In the genomic region with DNA sequence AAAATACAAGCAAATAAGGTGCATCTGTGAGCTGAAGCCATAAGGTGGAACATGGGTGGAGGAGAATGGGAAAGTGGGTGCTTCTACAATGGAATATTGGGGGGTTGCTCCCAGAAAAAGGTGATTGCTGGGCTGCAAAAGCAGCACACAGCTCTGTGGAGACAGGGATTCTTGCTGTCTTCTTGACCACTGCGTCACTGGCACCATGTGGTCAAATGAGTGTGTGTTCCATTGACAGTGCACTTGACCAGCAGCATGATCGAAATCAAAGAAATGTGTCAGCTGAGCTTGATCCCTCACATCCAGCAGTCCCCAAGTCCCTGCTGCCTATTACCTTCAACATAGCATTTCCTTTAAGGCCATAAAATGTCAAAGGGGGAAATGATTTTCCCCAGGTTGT, we compare ENCODE assay signal across 28 cellular contexts. TPM values are rescaled to one million over a fixed set of nuclear protein-coding genes. Genes with fewer than 3 reads are reported as not detected.
"Had no signal": no experiment of that assay in that cellular context is flagged by ENCODE, and none has a peak within 500 bp of the region (broad histone marks: within the 10 kb centered on the region; RNA-seq: fewer than 3 reads in every experiment).

No MANE protein-coding gene starts in this region.

- ATAC-seq: effector memory CD8-positive, alpha-beta T cell; esophagus mucosa; gastrocnemius medialis; heart left ventricle; left cardiac atrium; left lung; left ventricle myocardium superior; lower lobe of right lung; mucosa of descending colon had no signal

- H3K27ac ChIP-seq: dorsolateral prefrontal cortex, epithelial cell of prostate, esophagus squamous epithelium, gastrocnemius medialis, heart left ventricle, hepatocyte, left lung, lower lobe of right lung had no signal

- H3K27ac Mint-ChIP-seq: effector memory CD8-positive, alpha-beta T cell; endodermal cell; immature natural killer cell; mesothelial cell of epicardium; naive B cell had no signal

- H3K36me3 ChIP-seq: esophagus squamous epithelium, gastrocnemius medialis, heart left ventricle, left lung, lower lobe of right lung had no signal

- H3K9me3 Mint-ChIP-seq: effector memory CD8-positive, alpha-beta T cell; mesothelial cell of epicardium had no signal

- H3K36me3 Mint-ChIP-seq: immature natural killer cell, mesothelial cell of epicardium, naive B cell had no signal

- H3K4me3 Mint-ChIP-seq: effector memory CD8-positive, alpha-beta T cell; endodermal cell; immature natural killer cell; mesothelial cell of epicardium; naive B cell had no signal

- H3K4me1 ChIP-seq: esophagus squamous epithelium, gastrocnemius medialis, heart left ventricle, left lung, lower lobe of right lung had no signal

- H3K27me3 ChIP-seq: esophagus squamous epithelium, gastrocnemius medialis, heart left ventricle, hepatocyte, left lung had no signal

- H3K9me3 ChIP-seq: esophagus squamous epithelium, gastrocnemius medialis, lower lobe of right lung, mucosa of descending colon had no signal

- DNase-seq: dermis blood vessel endothelial cell; effector CD8-positive, alpha-beta T cell; effector memory CD8-positive, alpha-beta T cell; endodermal cell; erythroblast; esophagus squamous epithelium; foreskin fibroblast; foreskin melanocyte; gastrocnemius medialis; heart left ventricle; hypothalamus; immature natural killer cell; left cardiac atrium; left lung; left ventricle myocardium superior; lower lobe of right lung; mesenchymal stem cell; mucosa of descending colon; naive B cell had no signal

- H3K4me1 Mint-ChIP-seq: endodermal cell, immature natural killer cell, mesothelial cell of epicardium, naive B cell had no signal

- H3K4me3 ChIP-seq: dorsolateral prefrontal cortex, esophagus squamous epithelium, gastrocnemius medialis, heart left ventricle, hepatocyte, left lung, lower lobe of right lung, mucosa of descending colon had no signal

RNA-seq across cellular contexts. Expression of a gene that starts 56.2 kb away (rescaled TPM):
- total RNA-seq: dermis blood vessel endothelial cell, endodermal cell, esophagus mucosa, esophagus squamous epithelium, gastrocnemius medialis, heart left ventricle, hepatocyte, left cardiac atrium, left lung, left ventricle myocardium superior, lower leg skin, lower lobe of right lung, lung microvascular endothelial cell, mesenteric fat pad, mesothelial cell of epicardium, mucosa of descending colon, myocyte had no signal
